24 cellular contexts compared by ENCODE assay signal in the genomic region with DNA sequence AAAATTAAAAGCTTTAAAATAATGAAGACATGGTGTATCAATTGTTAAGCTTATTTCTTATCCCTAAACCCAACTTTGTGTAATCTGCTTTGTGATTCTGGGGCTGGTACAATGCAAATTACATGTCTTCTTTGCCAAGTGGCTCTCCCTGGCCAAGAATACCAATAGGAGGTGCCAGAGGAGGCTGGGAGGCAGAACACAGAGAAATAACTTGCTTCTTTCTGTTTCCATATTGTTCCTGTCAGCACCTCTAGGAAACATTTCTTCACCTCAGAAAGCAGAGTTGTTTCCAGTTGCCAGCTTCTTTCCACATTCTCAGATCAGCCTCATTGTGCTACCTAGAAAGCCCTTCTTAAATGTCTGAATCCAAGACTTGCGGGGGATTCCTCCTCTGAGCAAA.
A peak's percentile ranks its signal among the peaks of the same experiment; 100 is the strongest.
DNase-seq lines count a peak whose midpoint lies in the region; ATAC-seq and TF ChIP-seq lines count a peak whose summit lies in the region.
"Had no signal": no experiment of that assay in that cellular context is flagged by ENCODE, and none has a peak within 500 bp of the region (broad histone marks: within the 10 kb centered on the region; RNA-seq: fewer than 3 reads in every experiment).

No MANE protein-coding gene starts in this region.

- H3K36me3 ChIP-seq in SJSA1 = no peaks in the 10 kb centered on the region
- H3K36me3 ChIP-seq: esophagus squamous epithelium had no signal

- H3K4me3 ChIP-seq in SJSA1 (no peak overlapping the region), fibroblast of the aortic adventitia (ENCODE audit: low read depth, low read length) (no peak overlapping the region)
- H3K4me3 ChIP-seq: esophagus squamous epithelium, PC-9 had no signal

- peak overlapping the region; percentile 82; the same call in 1 of the 2 replicates for H3K27ac ChIP-seq in SJSA1
- H3K27ac ChIP-seq: C4-2B, esophagus squamous epithelium, PC-9, VCaP had no signal

- H3K27me3 ChIP-seq in SJSA1 (replicated peaks) = no peaks in the 10 kb centered on the region
- H3K27me3 ChIP-seq: esophagus squamous epithelium had no signal

- TF ChIP-seq CTCF in fibroblast of the aortic adventitia (IDR thresholded peaks at IDR 0.05; ENCODE audit: insufficient read depth, low read length) = no peak

- H3K4me1 ChIP-seq in SJSA1 (replicated peaks) = peaks cover 47% of the 10 kb centered on the region

- ATAC-seq in GM18907 (IDR thresholded peaks at IDR 0.05; ENCODE audit: unreplicated experiment) (no peak), GM19467 (IDR thresholded peaks at IDR 0.05; ENCODE audit: unreplicated experiment) (no peak), HG02642 (IDR thresholded peaks at IDR 0.05; ENCODE audit: poor library complexity, unreplicated experiment) (no peak)
- ATAC-seq: activated naive CD4-positive, alpha-beta T cell treated with anti-CD3 and anti-CD28 coated beads, Interleukin-2, amount 50 U/mL, for 72 hours had no signal

- H3K9me3 ChIP-seq in SJSA1 (replicated peaks) = no peaks in the 10 kb centered on the region
- H3K9me3 ChIP-seq: esophagus squamous epithelium, SK-N-SH had no signal

- peak; percentile 25 for DNase-seq in Ammon's horn (ENCODE audit: low spot score)
- DNase-seq in H4 (ENCODE audit: low spot score) = peak; percentile 9
- no peak for DNase-seq in SJSA1 (ENCODE audit: low read depth in 1 of 2, low spot score in 2 of 2)
- peak; percentile 51 for DNase-seq in fibroblast of the aortic adventitia (ENCODE audit: low read depth)
- DNase-seq in stimulated activated CD4-positive, alpha-beta T cell treated with anti-CD3 and anti-CD28 coated beads, Interleukin-12 subunit alpha, Interleukin-12 subunit beta, amount 100 ng/mL, for 4 hours = no peak
- DNase-seq: activated CD4-positive, alpha-beta T cell treated with anti-CD3 and anti-CD28 coated beads, Interleukin-2, amount 50 U/mL, for 1 hour; aorta; effector CD8-positive, alpha-beta T cell; esophagus squamous epithelium; glutamatergic neuron; HCEC 1CT; Karpas-422; NCI-H1092; NCI-H2029; NCI-H345; nephron progenitor cell; PC-9; SK-N-SH had no signal

Comparison
In these comparisons a context has a peak if more than half of its experiments do, and no peak if none do; other contexts are left out.
1. DNase-seq: peak in Ammon's horn (single experiment), H4 (single experiment) and fibroblast of the aortic adventitia (single experiment); none in SJSA1 (0 of 2) and stimulated activated CD4-positive, alpha-beta T cell treated with anti-CD3 and anti-CD28 coated beads, Interleukin-12 subunit alpha, Interleukin-12 subunit beta, amount 100 ng/mL, for 4 hours (single experiment).